ENCODE assay signal across 26 cellular contexts in the genomic region with DNA sequence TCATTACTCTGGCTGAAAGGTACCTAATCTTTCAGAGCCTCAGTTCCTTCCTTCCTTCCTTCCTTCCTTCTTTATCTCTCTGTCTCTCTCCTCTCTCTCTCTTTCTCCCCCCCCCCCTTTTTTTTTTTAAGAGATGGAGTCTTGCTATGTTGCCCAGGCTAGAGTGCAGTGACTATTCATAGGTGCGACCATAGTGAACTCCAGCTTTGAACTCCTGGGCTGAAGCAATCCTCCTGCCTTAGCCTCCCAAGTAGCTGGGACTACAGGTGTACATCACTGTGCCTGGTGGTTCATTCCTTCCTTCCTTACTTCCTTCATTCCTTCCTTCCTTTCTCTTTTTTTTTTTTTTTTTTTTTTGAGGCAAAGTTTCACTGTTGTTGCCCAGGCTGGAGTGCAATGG.
DNase-seq lines count a peak whose midpoint lies in the region; ATAC-seq, FAIRE-seq and TF ChIP-seq lines count a peak whose summit lies in the region.
"Had no signal": no experiment of that assay in that cellular context is flagged by ENCODE, and none has a peak within 500 bp of the region (broad histone marks: within the 10 kb centered on the region; RNA-seq: fewer than 3 reads in every experiment).

No MANE protein-coding gene starts in this region.

- POLR2A ChIA-PET in HepG2 (lab: Yijun Ruan, JAX) (interaction anchor here (3.1 kb wide), 1 partner anchor 15 kb away, joined by 11 read pairs; no protein-coding TSS in a partner anchor), K562 (lab: Yijun Ruan, JAX) (interaction anchor here (1.0 to 2.4 kb wide), 2 partner anchors 10 to 11 kb away, joined by 3 to 11 read pairs; no protein-coding TSS in a partner anchor)

- no peak for TF ChIP-seq POLR2A in HepG2 (IDR thresholded peaks at IDR 0.05; ENCODE audit: insufficient read depth in 1 of 2, low read depth in 2 of 2, low read length in 2 of 2)
- no peak for TF ChIP-seq POLR2A in right lobe of liver (IDR thresholded peaks at IDR 0.05)
- no peak for TF ChIP-seq POLR2A in K562 (conservative IDR thresholded peaks at IDR 0.05)
- no peak for TF ChIP-seq POLR2A in stomach (IDR thresholded peaks at IDR 0.05)

- no peaks in the 10 kb centered on the region for H3K9me1 ChIP-seq in K562 (ENCODE audit: control insufficient read depth, insufficient read depth, low read length)

- BruUV-seq in HepG2 (replicated peaks; lab: Mats Ljungman, UMichigan) (no TSS peak), K562 (replicated peaks; lab: Mats Ljungman, UMichigan) (no TSS peak)

- H3K4me3 ChIP-seq in HepG2 (replicated peaks in 1 of 3; ENCODE audit: insufficient read depth in 1 of 3, low read depth in 2 of 3, low read length in 3 of 3) (no peak overlapping the region), right lobe of liver (no peak overlapping the region), K562 (no peak overlapping the region), stomach (no peak overlapping the region), right cardiac atrium (ENCODE audit: low read length) (no peak overlapping the region)
- H3K4me3 ChIP-seq: A549; BLaER1 treated with 17β-estradiol and CSF1 and Interleukin-3, amounts not matched to agents 10 nM and 100 nM; GM12878 had no signal

- H4K20me1 ChIP-seq in HepG2 (ENCODE audit: insufficient read depth, low read length) (no peaks in the 10 kb centered on the region), K562 (replicated peaks; ENCODE audit: control insufficient read depth, insufficient read depth, low read length) (no peaks in the 10 kb centered on the region)
- H4K20me1 ChIP-seq: BLaER1 treated with 17β-estradiol and CSF1 and Interleukin-3, amounts not matched to agents 10 nM and 100 nM had no signal

- TF ChIP-seq CTCF in HepG2 (CRISPR knock-in tag; IDR thresholded peaks at IDR 0.05) (no peak), right lobe of liver (IDR thresholded peaks at IDR 0.05) (no peak), K562 (IDR thresholded peaks at IDR 0.05 in 2 of 3, conservative IDR thresholded peaks at IDR 0.05 in 1 of 3; ENCODE audit: insufficient read depth in 2 of 3, low read depth in 1 of 3, low read length in 3 of 3) (no peak), stomach (IDR thresholded peaks at IDR 0.05) (no peak)

- FAIRE-seq in HepG2 (lab: Jason Lieb, UNC) (no peak), K562 (lab: Jason Lieb, UNC) (peak; percentile 19)
- FAIRE-seq: A549, GM12878, GM12892, GM18507, GM19239 had no signal

- no peak for DNase-seq in HepG2 (ENCODE audit: low spot score)
- no peak for DNase-seq in right lobe of liver
- no peak for DNase-seq in K562 (ENCODE audit: extremely low read depth in 1 of 4, low spot score in 3 of 4)
- no peak for DNase-seq in stomach
- DNase-seq in NCI-H1694 treated with DMSO at 0.1 percent for 48 hours (lab: John Stamatoyannopoulos, UW) = no peak
- no peak for DNase-seq in right cardiac atrium
- DNase-seq: AML-193; CD4-positive, alpha-beta memory T cell; CD4-positive, CD25-positive, alpha-beta regulatory T cell; CD8-positive, alpha-beta memory T cell; COR-L47; DMS 273 treated with DMSO at 0.1 percent for 48 hours; DMS153; DMS53; DMS79; DND-41; EL; GDM1 had no signal

- no peaks in the 10 kb centered on the region for H3K9me3 ChIP-seq in HepG2 (ENCODE audit: low read length)
- H3K9me3 ChIP-seq in right lobe of liver = no peaks in the 10 kb centered on the region
- H3K9me3 ChIP-seq in K562 (replicated peaks; ENCODE audit: control insufficient read depth, insufficient read depth, low read depth, low read length) = no peaks in the 10 kb centered on the region; the same call in 1 of the 2 replicates
- no peaks in the 10 kb centered on the region for H3K9me3 ChIP-seq in stomach
- no peaks in the 10 kb centered on the region for H3K9me3 ChIP-seq in right cardiac atrium (ENCODE audit: control insufficient read depth, low read length)
- H3K9me3 ChIP-seq: A549 had no signal

- peaks cover 76% of the 10 kb centered on the region for H3K4me1 ChIP-seq in HepG2 (ENCODE audit: insufficient read depth, low read length)
- peaks cover 0 to 28% (median 10%) of the 10 kb centered on the region in 4 donors for H3K4me1 ChIP-seq in right lobe of liver
- peaks cover 3 to 10% of the 10 kb centered on the region in 2 experiments; a peak in 4 of 5 replicates for H3K4me1 ChIP-seq in K562 (replicated peaks in 1 of 2; ENCODE audit: control insufficient read depth in 2 of 2, insufficient read depth in 2 of 2, low read length in 2 of 2)
- H3K4me1 ChIP-seq in stomach = peaks cover 27 to 71% (median 51%) of the 10 kb centered on the region in 4 donors
- peaks cover 12% of the 10 kb centered on the region for H3K4me1 ChIP-seq in right cardiac atrium (ENCODE audit: control insufficient read depth, insufficient read depth, low read length)

- ATAC-seq in HepG2 (no peak), right lobe of liver (no peak), K562 (no peak), right cardiac atrium (no peak)
- ATAC-seq: A549, GM12878 had no signal

- in situ Hi-C loops in HepG2 (cut with HindIII; ENCODE audit: extremely low pct_ligation_motif_present, low pct_unique_long_range_greater_than_20kb) = loop anchor here (5.0 kb wide), 1 partner anchor 64 kb away; a partner anchor contains a TSS
- in situ Hi-C loops in K562 (cut with MboI) = no loop called here

- no peak overlapping the region for H2AFZ ChIP-seq in HepG2 (ENCODE audit: low read length)
- H2AFZ ChIP-seq in K562 (ENCODE audit: low read depth, low read length) = no peak overlapping the region

- H3K4me2 ChIP-seq in HepG2 (ENCODE audit: low read depth, low read length) = no peak overlapping the region
- no peak overlapping the region for H3K4me2 ChIP-seq in K562 (ENCODE audit: insufficient read depth, low read length)
- H3K4me2 ChIP-seq: BLaER1 treated with 17β-estradiol and CSF1 and Interleukin-3, amounts not matched to agents 10 nM and 100 nM had no signal

- H3K27ac ChIP-seq in HepG2 (ENCODE audit: extremely low read length, insufficient read depth, low read length) = no peak overlapping the region
- peak overlapping the region in 1 of 3 donors; percentile 11 for H3K27ac ChIP-seq in right lobe of liver
- no peak overlapping the region for H3K27ac ChIP-seq in K562 (ENCODE audit: extremely low read depth, low read depth, low read length)
- H3K27ac ChIP-seq in stomach = peak overlapping the region; percentile 0 to 70 (median 60)
- no peak overlapping the region for H3K27ac ChIP-seq in right cardiac atrium (ENCODE audit: low read length)
- H3K27ac ChIP-seq: 22Rv1; BLaER1 treated with 17β-estradiol and CSF1 and Interleukin-3, amounts not matched to agents 10 nM and 100 nM; C4-2B had no signal

- CTCF ChIA-PET in HepG2 (lab: Yijun Ruan, JAX; ENCODE audit: low intra/inter-chr PET ratio, low total read pairs) (no interaction called here), K562 (lab: Yijun Ruan, JAX; ENCODE audit: low intra/inter-chr PET ratio) (no interaction called here)

- H3K79me2 ChIP-seq in HepG2 (ENCODE audit: insufficient read depth, low read length) (no peaks in the 10 kb centered on the region), K562 (ENCODE audit: control insufficient read depth, insufficient read depth, low read length) (no peaks in the 10 kb centered on the region)

- intact Hi-C loops in HepG2 (cut with micrococcal nuclease; ENCODE audit: unreplicated experiment) = no loop called here
- intact Hi-C loops in right lobe of liver (cut with DNase I) = no loop called here
- intact Hi-C loops in K562 (cut with micrococcal nuclease) = no loop called here
- intact Hi-C loops in stomach (cut with DNase I; ENCODE audit: low total_unique reads) = no loop called here
- intact Hi-C loops in right cardiac atrium (cut with DNase I) = no loop called here

- H3K27me3 ChIP-seq in HepG2 (ENCODE audit: control insufficient read depth in 1 of 2, insufficient read depth in 2 of 2, low read length in 2 of 2) = no peaks in the 10 kb centered on the region
- H3K27me3 ChIP-seq in right lobe of liver = no peaks in the 10 kb centered on the region
- H3K27me3 ChIP-seq in K562 (ENCODE audit: control insufficient read depth in 2 of 2, insufficient read depth in 2 of 2, low read length in 2 of 2) = no peaks in the 10 kb centered on the region
- H3K27me3 ChIP-seq in stomach = no peaks in the 10 kb centered on the region
- no peaks in the 10 kb centered on the region for H3K27me3 ChIP-seq in right cardiac atrium (ENCODE audit: control insufficient read depth, insufficient read depth)

- TF ChIP-seq RAD21 in HepG2 (CRISPR knock-in tag; IDR thresholded peaks at IDR 0.05) = no peak
- TF ChIP-seq RAD21 in K562 (CRISPR knock-in tag; conservative IDR thresholded peaks at IDR 0.05 in 1 of 2, IDR thresholded peaks at IDR 0.05 in 1 of 2) = no peak

- H3K36me3 ChIP-seq in HepG2 (replicated peaks in 1 of 2; ENCODE audit: control insufficient read depth in 1 of 2, insufficient read depth in 2 of 2, low read length in 2 of 2) (no peaks in the 10 kb centered on the region), right lobe of liver (no peaks in the 10 kb centered on the region), K562 (ENCODE audit: control insufficient read depth, insufficient read depth, low read length) (no peaks in the 10 kb centered on the region), stomach (no peaks in the 10 kb centered on the region)
- H3K36me3 ChIP-seq: BLaER1 treated with 17β-estradiol and CSF1 and Interleukin-3, amounts not matched to agents 10 nM and 100 nM had no signal

- TF ChIP-seq EP300 in HepG2 (IDR thresholded peaks at IDR 0.05; ENCODE audit: low read depth in 2 of 2, low read length in 2 of 2) (no peak), HepG2 (CRISPR knock-in tag; IDR thresholded peaks at IDR 0.05; ENCODE audit: borderline replicate concordance) (no peak), K562 (IDR thresholded peaks at IDR 0.05; ENCODE audit: low read length) (no peak), stomach (IDR thresholded peaks at IDR 0.05) (no peak)

- H3K9ac ChIP-seq in HepG2 (ENCODE audit: insufficient read depth, low read depth, low read length) = no peak overlapping the region
- H3K9ac ChIP-seq in K562 (ENCODE audit: insufficient read depth in 1 of 2, low read depth in 2 of 2, low read length in 2 of 2) = no peak overlapping the region
- H3K9ac ChIP-seq: BLaER1 treated with 17β-estradiol and CSF1 and Interleukin-3, amounts not matched to agents 10 nM and 100 nM had no signal

- 97% methylated on average over 1 of the region's 1 CpG for WGBS in HepG2 (ENCODE audit: low lambda C conversion rate)
- WGBS in right lobe of liver (ENCODE audit: insufficient coverage, low coverage, low lambda C conversion rate, missing lambda C conversion rate) = 86% methylated on average over 1 of the region's 1 CpG
- 100% methylated on average over 1 of the region's 1 CpG for WGBS in K562 (ENCODE audit: insufficient coverage, low coverage, missing lambda C conversion rate)
- 91 to 100% (median 96%) methylated on average over 1 of the region's 1 CpG for WGBS in stomach, 5 donors
- 98% methylated on average over 1 of the region's 1 CpG for WGBS in right cardiac atrium

TF ChIP-seq in HepG2, 621 proteins besides CTCF, POLR2A, EP300 and RAD21 (continues in another document):
- TF ChIP-seq SRF (IDR thresholded peaks at IDR 0.05; ENCODE audit: low read depth, low read length) (no peak), ZNF121 (CRISPR knock-in tag; IDR thresholded peaks at IDR 0.05) (peak; percentile 91), ZNF616 (CRISPR knock-in tag; IDR thresholded peaks at IDR 0.05; ENCODE audit: low read depth) (no peak)

TF ChIP-seq in K562, 482 proteins besides CTCF, POLR2A, EP300 and RAD21 (continues in another document):
- TF ChIP-seq BCOR (IDR thresholded peaks at IDR 0.05) (0 out of 2 replicates have a peak, but pooled peaks have one; percentile 13), SUPT5H (IDR thresholded peaks at IDR 0.05) (no peak), ZNF282 (CRISPR knock-in tag; IDR thresholded peaks at IDR 0.05) (no peak)

Comparison
In these comparisons a context has a peak if more than half of its experiments do, and no peak if none do; other contexts are left out.
1. H3K27ac ChIP-seq: peak in stomach (5 of 5); none in HepG2 (single experiment), K562 (single experiment) and right cardiac atrium (single experiment).